In the genomic region with DNA sequence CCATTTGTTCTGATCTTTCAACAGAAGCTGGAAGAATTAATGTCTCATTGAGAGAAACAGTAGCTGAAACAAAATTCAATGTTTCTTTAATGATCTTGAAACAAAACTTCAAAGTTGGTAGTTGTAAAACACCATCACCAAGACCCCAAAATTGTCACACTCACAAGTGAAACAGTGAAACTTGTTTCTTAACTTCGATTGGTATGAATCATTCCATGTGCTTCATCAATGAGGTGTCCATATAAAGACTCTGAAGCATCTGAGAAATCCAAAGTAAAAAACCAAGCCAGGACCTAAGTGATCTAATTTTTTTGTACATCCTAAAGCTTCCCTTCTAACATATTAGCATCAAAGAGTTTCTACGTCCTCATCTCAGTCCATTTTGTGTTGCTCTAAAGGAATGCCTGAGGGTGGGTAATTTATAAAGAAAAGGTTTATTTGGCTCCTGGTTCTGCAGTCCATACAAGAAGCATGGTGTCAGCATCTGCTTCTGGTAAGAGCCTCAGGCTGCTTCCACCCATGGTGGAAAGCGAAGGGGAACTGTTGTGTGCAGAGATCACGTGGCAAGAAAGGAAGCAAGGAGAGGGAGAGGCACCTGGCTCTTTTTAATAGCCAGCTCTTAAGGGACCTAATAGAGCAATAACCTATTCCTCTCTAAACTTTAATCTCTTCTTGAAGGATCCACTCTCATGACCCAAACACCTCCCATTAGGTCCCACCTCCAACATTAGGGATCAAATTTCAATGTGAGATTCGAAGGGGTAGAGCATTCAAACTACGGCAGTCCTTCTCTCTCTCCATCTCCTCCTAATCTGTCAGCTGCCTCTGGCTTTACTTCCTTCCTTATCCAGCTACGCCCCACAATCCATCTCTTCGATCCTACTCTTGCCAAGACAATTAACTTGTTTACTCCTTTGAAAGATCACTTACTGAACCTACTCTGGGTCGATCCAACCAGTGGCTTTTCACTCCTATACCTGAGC, we compare ENCODE assay signal across 16 cellular contexts. TPM values are rescaled to one million over a fixed set of nuclear protein-coding genes. Genes with fewer than 3 reads are reported as not detected.
DNase-seq lines count a peak whose midpoint lies in the region; ATAC-seq and TF ChIP-seq lines count a peak whose summit lies in the region.
"Had no signal": no experiment of that assay in that cellular context is flagged by ENCODE, and none has a peak within 500 bp of the region (broad histone marks: within the 10 kb centered on the region; RNA-seq: fewer than 3 reads in every experiment).

No MANE protein-coding gene starts in this region.

- H3K4me1 Mint-ChIP-seq in GM23338 (peaks cover 12% of the 10 kb centered on the region), memory B cell (peaks cover 17% of the 10 kb centered on the region)
- H3K4me1 Mint-ChIP-seq: central memory CD8-positive, alpha-beta T cell had no signal

- H3K4me3 ChIP-seq in GM12865 (ENCODE audit: low read depth, low read length) (peak overlapping the region; percentile 1; the same call in 1 of the 2 replicates), GM23338 (no peak overlapping the region), stomach (no peak overlapping the region)
- H3K4me3 ChIP-seq: BLaER1, testis had no signal

- no peak overlapping the region for H3K4me3 Mint-ChIP-seq in GM23338
- peak overlapping the region; percentile 21 for H3K4me3 Mint-ChIP-seq in memory B cell
- H3K4me3 Mint-ChIP-seq: central memory CD8-positive, alpha-beta T cell had no signal

- no peaks in the 10 kb centered on the region for H3F3A ChIP-seq in GM23338 (replicated peaks; ENCODE audit: low read depth)

- DNase-seq in GM12865 (ENCODE audit: low read depth) (peak; percentile 27), GM23338 (ENCODE audit: low spot score) (peak; percentile 40), memory B cell (ENCODE audit: low spot score in 2 of 2) (no peak), stomach (no peak)
- DNase-seq: DMS153; H7; naive thymus-derived CD8-positive, alpha-beta T cell; NCI-H2171; stimulated activated CD4-positive, alpha-beta T cell treated with anti-CD3 and anti-CD28 coated beads, Interleukin-1b, Interleukin-23, amount 100 ng/mL, for 48 hours; testis had no signal

- H3K27me3 ChIP-seq in GM23338 (ENCODE audit: insufficient read depth), result no peaks in the 10 kb centered on the region
- no peaks in the 10 kb centered on the region for H3K27me3 ChIP-seq in stomach
- H3K27me3 ChIP-seq: BLaER1, testis had no signal

- intact Hi-C loops in stomach (cut with DNase I; ENCODE audit: low total_unique reads), result no loop called here

- no peak overlapping the region for H3K4me2 ChIP-seq in GM23338
- H3K4me2 ChIP-seq: BLaER1 had no signal

- TF ChIP-seq CTCF in GM12865 (IDR thresholded peaks at IDR 0.05; ENCODE audit: insufficient read depth, low read depth, low read length, missing control alignments), result no peak
- TF ChIP-seq CTCF in GM23338 (conservative IDR thresholded peaks at IDR 0.05; ENCODE audit: low read depth in 2 of 2), result no peak
- no peak for TF ChIP-seq CTCF in VCaP (conservative IDR thresholded peaks at IDR 0.05)
- no peak for TF ChIP-seq CTCF in stomach (IDR thresholded peaks at IDR 0.05)

- 34 to 39% (median 38%) methylated on average over 9 of the region's 9 CpGs for WGBS in stomach, 5 donors

- H3K27me3 Mint-ChIP-seq in GM23338 (ENCODE audit: insufficient read depth, low read depth, poor library complexity) (no peaks in the 10 kb centered on the region), memory B cell (no peaks in the 10 kb centered on the region)

- ATAC-seq in GM23338 (peak; percentile 80), memory B cell (ENCODE audit: low read depth) (peak; percentile 37), GM21717 (IDR thresholded peaks at IDR 0.05; ENCODE audit: unreplicated experiment) (no peak), HG02759 (IDR thresholded peaks at IDR 0.05; ENCODE audit: unreplicated experiment) (no peak)
- ATAC-seq: naive thymus-derived CD8-positive, alpha-beta T cell; Right ventricle myocardium inferior had no signal

- no peaks in the 10 kb centered on the region for H3K36me3 ChIP-seq in GM23338 (ENCODE audit: insufficient read depth)
- H3K36me3 ChIP-seq in stomach, result no peaks in the 10 kb centered on the region
- H3K36me3 ChIP-seq: BLaER1 had no signal

- no peak overlapping the region for H3K27ac Mint-ChIP-seq in GM23338
- no peak overlapping the region for H3K27ac Mint-ChIP-seq in memory B cell

- no peaks in the 10 kb centered on the region for H3K9me3 ChIP-seq in stomach
- H3K9me3 ChIP-seq: BLaER1, testis had no signal

- H3K4me1 ChIP-seq in GM23338 (ENCODE audit: insufficient read depth) (0 out of 2 replicates have a peak, but pooled peaks cover 7% of the 10 kb centered on the region), stomach (peaks cover 0 to 11% (median 3%) of the 10 kb centered on the region in 4 donors)
- H3K4me1 ChIP-seq: BLaER1 had no signal

- H3K9me2 ChIP-seq in GM23338 (ENCODE audit: insufficient read depth), result no peaks in the 10 kb centered on the region

- H3K9me3 Mint-ChIP-seq in GM23338 (no peaks in the 10 kb centered on the region), memory B cell (no peaks in the 10 kb centered on the region)
- H3K9me3 Mint-ChIP-seq: central memory CD8-positive, alpha-beta T cell had no signal

- H3K27ac ChIP-seq in GM23338 (ENCODE audit: low read depth) (no peak overlapping the region), VCaP (0 out of 2 replicates have a peak overlapping the region, but pooled peaks have one; percentile 28), stomach (no peak overlapping the region)
- H3K27ac ChIP-seq: BLaER1, testis had no signal

- no peak for TF ChIP-seq POLR2A in stomach (IDR thresholded peaks at IDR 0.05)

- H3K36me3 Mint-ChIP-seq in GM23338 (ENCODE audit: low read depth), result no peaks in the 10 kb centered on the region
- H3K36me3 Mint-ChIP-seq in memory B cell, result no peaks in the 10 kb centered on the region
- H3K36me3 Mint-ChIP-seq: naive thymus-derived CD8-positive, alpha-beta T cell had no signal

- H3K79me2 ChIP-seq in GM23338 (replicated peaks; ENCODE audit: insufficient read depth), result no peaks in the 10 kb centered on the region

- no peak for TF ChIP-seq EP300 in stomach (IDR thresholded peaks at IDR 0.05)

- peak overlapping the region; percentile 30 for H2AFZ ChIP-seq in GM23338

- H4K20me1 ChIP-seq in GM23338 (replicated peaks; ENCODE audit: insufficient read depth), result no peaks in the 10 kb centered on the region
- H4K20me1 ChIP-seq: BLaER1 had no signal

TF ChIP-seq in GM23338, 12 proteins besides CTCF, POLR2A, EP300 and RAD21 (continues in another document):
- TF ChIP-seq EZH2 (IDR thresholded peaks at IDR 0.05; ENCODE audit: low read depth, unreplicated experiment) (no peak), STAT1 (IDR thresholded peaks at IDR 0.05; ENCODE audit: unreplicated experiment) (no peak), EZH2phosphoT487 (IDR thresholded peaks at IDR 0.05; ENCODE audit: unreplicated experiment) (no peak)

RNA-seq across cellular contexts. Expression of gene TLK1, which starts 20.7 kb away (rescaled TPM):
- 39.7 and 41.2 TPM in 2 replicates for total RNA-seq in GM23338 (2014; rRNA removed; shearing (Covaris generic))
- 37.0 and 45.0 TPM in 2 replicates for polyA plus RNA-seq in GM23338 (2016; fragmentation: Nextera tagmentation; extraction: Ambion mirVana)
- total RNA-seq in stomach, result 100 to 1,000 TPM in 1 of 5 donors, 10 to 100 TPM in 4; 11.1 to 135 (median 31.3) TPM
- 10 to 100 TPM; 10.1 to 13.7 (median 10.8) TPM for polyA plus RNA-seq in stomach

Comparison
In these comparisons a context has a peak if more than half of its experiments do, and no peak if none do; other contexts are left out.
1. DNase-seq: peak in GM12865 (single experiment) and GM23338 (single experiment); none in memory B cell (0 of 2) and stomach (single experiment).
2. ATAC-seq: peak in GM23338 (single experiment) and memory B cell (single experiment); none in GM21717 (single experiment) and HG02759 (single experiment).